Comparison of ENCODE assay signal across 8 cellular contexts in genomic region chr5:91311697-91312501, GRCh38.
DNase-seq lines count a peak whose midpoint lies in the region; ATAC-seq and TF ChIP-seq lines count a peak whose summit lies in the region.

No MANE protein-coding gene starts in this region.

- no peaks in the 10 kb centered on the region for H3K27me3 ChIP-seq in lung (ENCODE audit: control insufficient read depth, insufficient read depth)

- peak overlapping the region; percentile 80 for H3K27ac Mint-ChIP-seq in activated CD4-positive, alpha-beta T cell treated with anti-CD3 and anti-CD28 coated beads, Interleukin-2, amount 10 ng/mL, durations not matched to agents 24 days and 14 days

- TF ChIP-seq CTCF in coronary artery (IDR thresholded peaks at IDR 0.05) (no peak), lung (IDR thresholded peaks at IDR 0.05; ENCODE audit: control extremely low read depth, extremely low read depth) (no peak)

- WGBS in lung, 2 donors = 5 to 6% methylated on average over 11 of the region's 11 CpGs

- H3K27ac ChIP-seq in coronary artery (peak overlapping the region; percentile 69 to 85), lung (ENCODE audit: low read depth in 1 of 2, low read length in 1 of 2) (peak overlapping the region; percentile 68 to 96)

- H3K4me1 Mint-ChIP-seq in activated CD4-positive, alpha-beta T cell treated with anti-CD3 and anti-CD28 coated beads, Interleukin-2, amount 10 ng/mL, durations not matched to agents 24 days and 14 days = peaks cover 37% of the 10 kb centered on the region

- H3K4me1 ChIP-seq in lung (ENCODE audit: control insufficient read depth in 2 of 2, insufficient read depth in 2 of 2, low read length in 2 of 2) = peaks cover 8 to 17% of the 10 kb centered on the region in 2 donors

- no peaks in the 10 kb centered on the region for H3K9me3 ChIP-seq in lung (ENCODE audit: control insufficient read depth in 2 of 2, insufficient read depth in 1 of 2, low read length in 1 of 2)

- no peaks in the 10 kb centered on the region for H3K36me3 ChIP-seq in lung (ENCODE audit: control insufficient read depth in 2 of 2, insufficient read depth in 2 of 2, low read length in 2 of 2)

- DNase-seq in NCI-H2029 treated with DMSO at 0.1 percent for 48 hours (lab: John Stamatoyannopoulos, UW) (peak; percentile 58), coronary artery (ENCODE audit: low spot score) (peak; percentile 89), lung (ENCODE audit: low spot score) (peak; percentile 87), NCI-H146 treated with DMSO at 0.1 percent for 48 hours (lab: John Stamatoyannopoulos, UW; ENCODE audit: unreplicated experiment) (no peak)
- peak; percentile 89 for DNase-seq in activated CD4-positive, alpha-beta T cell treated with anti-CD3 and anti-CD28 coated beads, Interleukin-2, amount 10 ng/mL, durations not matched to agents 24 days and 14 days
- peak; percentile 49 to 56 for DNase-seq in stimulated activated CD8-positive, alpha-beta memory T cell treated with anti-CD3 and anti-CD28 coated beads, Interleukin-15, amount 100 ng/mL, for 4 hours (ENCODE audit: low read depth in 2 of 2)

- ATAC-seq in GM18498 (IDR thresholded peaks at IDR 0.05; ENCODE audit: unreplicated experiment) (peak; percentile 97), HG02588 (IDR thresholded peaks at IDR 0.05; ENCODE audit: unreplicated experiment) (peak; percentile 97), lung (ENCODE audit: insufficient read depth, low FRiP score) (peak; percentile 93)

- H3K27me3 Mint-ChIP-seq in activated CD4-positive, alpha-beta T cell treated with anti-CD3 and anti-CD28 coated beads, Interleukin-2, amount 10 ng/mL, durations not matched to agents 24 days and 14 days = no peaks in the 10 kb centered on the region

- intact Hi-C loops in activated CD4-positive, alpha-beta T cell treated with anti-CD3 and anti-CD28 coated beads, Interleukin-2, amount 10 ng/mL, durations not matched to agents 24 days and 14 days (cut with micrococcal nuclease) = loop anchor here (1.0 to 10.0 kb wide), 4 partner anchors 31 to 207 kb away; no protein-coding TSS in a partner anchor

- H3K4me3 Mint-ChIP-seq in activated CD4-positive, alpha-beta T cell treated with anti-CD3 and anti-CD28 coated beads, Interleukin-2, amount 10 ng/mL, durations not matched to agents 24 days and 14 days = peak overlapping the region; percentile 59

- peaks cover 5% of the 10 kb centered on the region for H3K36me3 Mint-ChIP-seq in activated CD4-positive, alpha-beta T cell treated with anti-CD3 and anti-CD28 coated beads, Interleukin-2, amount 10 ng/mL, durations not matched to agents 24 days and 14 days (ENCODE audit: low read depth)

- H3K4me3 ChIP-seq in coronary artery = peak overlapping the region; percentile 38
- no peak overlapping the region for H3K4me3 ChIP-seq in lung

- peaks cover 4% of the 10 kb centered on the region for H3K9me3 Mint-ChIP-seq in activated CD4-positive, alpha-beta T cell treated with anti-CD3 and anti-CD28 coated beads, Interleukin-2, amount 10 ng/mL, durations not matched to agents 24 days and 14 days
